In genomic region chr6:111076024-111076680, GRCh38 we compare ENCODE assay signal across 20 cellular contexts. TPM values are rescaled to one million over a fixed set of nuclear protein-coding genes. Genes with fewer than 3 reads are reported as not detected.
DNase-seq lines count a peak whose midpoint lies in the region; ATAC-seq and TF ChIP-seq lines count a peak whose summit lies in the region.
"Had no signal": no experiment of that assay in that cellular context is flagged by ENCODE, and none has a peak within 500 bp of the region (broad histone marks: within the 10 kb centered on the region; RNA-seq: fewer than 3 reads in every experiment).

No MANE protein-coding gene starts in this region.

- peak overlapping the region; percentile 71 for H3K27ac ChIP-seq in upper lobe of right lung
- H3K27ac ChIP-seq: neural progenitor cell had no signal

- no peak for TF ChIP-seq POLR2A in lower leg skin (IDR thresholded peaks at IDR 0.05)

- H3K4me1 ChIP-seq in upper lobe of right lung: no peaks in the 10 kb centered on the region
- H3K4me1 ChIP-seq: neural progenitor cell had no signal

- H3K9me3 ChIP-seq in upper lobe of right lung: no peaks in the 10 kb centered on the region

- DNase-seq in Right ventricle myocardium superior (no peak), cardiac septum (ENCODE audit: low spot score) (no peak), SKM-1 treated with dmso at 0.1 percent for 144 hours (lab: John Stamatoyannopoulos, UW; ENCODE audit: unreplicated experiment) (peak; percentile 84), left ventricle myocardium superior (no peak), upper lobe of right lung (no peak), lower leg skin (ENCODE audit: low spot score in 2 of 2) (no peak), 8988T (no peak)
- DNase-seq: activated CD8-positive, alpha-beta memory T cell treated with anti-CD3 and anti-CD28 coated beads, Interleukin-2, amount 10 ng/mL, durations not matched to agents 7 days and 5 days; activated effector memory CD4-positive, alpha-beta T cell treated with Interleukin-2 at 50 U/mL for 16 hours; CD4-positive, alpha-beta T cell; H9; NCI-H1048; NCI-H2171 treated with DMSO at 0.1 percent for 48 hours; NCI-H82; retina; T-helper 2 cell had no signal

- no peaks in the 10 kb centered on the region for H3K36me3 ChIP-seq in upper lobe of right lung
- H3K36me3 ChIP-seq: neural progenitor cell had no signal

- WGBS in lower leg skin, 2 donors: 75 to 78% methylated on average over 5 of the region's 5 CpGs

- ATAC-seq in Right ventricle myocardium superior (ENCODE audit: poor library complexity) (peak; percentile 57), left ventricle myocardium superior (peak; percentile 35), upper lobe of right lung (peak; percentile 90), HG03139 (IDR thresholded peaks at IDR 0.05; ENCODE audit: unreplicated experiment) (no peak)
- ATAC-seq: activated CD4-positive, CD25-positive, alpha-beta regulatory T cell treated with anti-CD3 and anti-CD28 coated beads, Interleukin-2, amount 50 U/mL, for 24 hours; activated CD8-positive, alpha-beta memory T cell treated with anti-CD3 and anti-CD28 coated beads, Interleukin-2, amount 10 ng/mL, durations not matched to agents 7 days and 5 days; HepG2 had no signal

- TF ChIP-seq CTCF in upper lobe of right lung (IDR thresholded peaks at IDR 0.05) (no peak), lower leg skin (IDR thresholded peaks at IDR 0.05) (no peak)

- peaks cover 11% of the 10 kb centered on the region for H3K27me3 ChIP-seq in upper lobe of right lung

- no peak overlapping the region for H3K4me3 ChIP-seq in upper lobe of right lung
- no peak overlapping the region for H3K4me3 ChIP-seq in lower leg skin (ENCODE audit: low read depth, poor library complexity, severe bottlenecking)
- H3K4me3 ChIP-seq: neural progenitor cell had no signal

- intact Hi-C loops in Right ventricle myocardium superior (cut with DNase I): no loop called here
- intact Hi-C loops in cardiac septum (cut with DNase I): no loop called here
- intact Hi-C loops in left ventricle myocardium superior (cut with micrococcal nuclease): no loop called here
- intact Hi-C loops in upper lobe of right lung (cut with DNase I): no loop called here
- intact Hi-C loops in lower leg skin (cut with DNase I; ENCODE audit: low total_unique reads): no loop called here

RNA-seq across cellular contexts. Expression of gene SLC16A10, which starts 11.2 kb away (rescaled TPM):
- total RNA-seq in Right ventricle myocardium superior (8.6 TPM), cardiac septum (5.0 TPM), left ventricle myocardium superior (20.8 TPM), upper lobe of right lung (12.3 TPM), lower leg skin (10 to 100 TPM; 35.6 to 50.9 (median 43.9) TPM)
